Comparison of ENCODE assay signal across 17 cellular contexts in genomic region chr14:87179936-87180335, GRCh38.
DNase-seq lines count a peak whose midpoint lies in the region; ATAC-seq and TF ChIP-seq lines count a peak whose summit lies in the region.
"Had no signal": no experiment of that assay in that cellular context is flagged by ENCODE, and none has a peak within 500 bp of the region (broad histone marks: within the 10 kb centered on the region; RNA-seq: fewer than 3 reads in every experiment).

No MANE protein-coding gene starts in this region.

- no peaks in the 10 kb centered on the region for H3K36me3 Mint-ChIP-seq in activated T-helper 17 cell treated with anti-CD3 and anti-CD28 coated beads, Interleukin-2, amount 50 U/mL, for 72 hours (ENCODE audit: low read depth)
- H3K36me3 Mint-ChIP-seq: CD8-positive, alpha-beta T cell had no signal

- in situ Hi-C loops in Caki2 (cut with HindIII; ENCODE audit: low pct_unique_long_range_greater_than_20kb, low sequenced_read_pairs): no loop called here

- H3K36me3 ChIP-seq in kidney epithelial cell (ENCODE audit: control insufficient read depth, insufficient read depth, low read length) (no peaks in the 10 kb centered on the region), breast epithelium (no peaks in the 10 kb centered on the region)
- H3K36me3 ChIP-seq: BLaER1 treated with 17β-estradiol and CSF1 and Interleukin-3, amounts not matched to agents 10 nM and 100 nM had no signal

- TF ChIP-seq POLR2A in breast epithelium (IDR thresholded peaks at IDR 0.05): no peak

- no peaks in the 10 kb centered on the region for H3K9me3 ChIP-seq in breast epithelium

- no peaks in the 10 kb centered on the region for H3K4me1 Mint-ChIP-seq in activated T-helper 17 cell treated with anti-CD3 and anti-CD28 coated beads, Interleukin-2, amount 50 U/mL, for 72 hours
- H3K4me1 Mint-ChIP-seq: B cell had no signal

- peaks cover 12% of the 10 kb centered on the region for H3K9me3 Mint-ChIP-seq in activated T-helper 17 cell treated with anti-CD3 and anti-CD28 coated beads, Interleukin-2, amount 50 U/mL, for 72 hours
- H3K9me3 Mint-ChIP-seq: CD8-positive, alpha-beta T cell had no signal

- no peak for ATAC-seq in activated T-helper 17 cell treated with anti-CD3 and anti-CD28 coated beads, Interleukin-2, amount 50 U/mL, for 72 hours (replicated peaks)
- ATAC-seq: CD8-positive, alpha-beta T cell; GM12878 had no signal

- H3K27me3 ChIP-seq in kidney epithelial cell (ENCODE audit: control insufficient read depth, insufficient read depth, low read length): no peaks in the 10 kb centered on the region
- no peaks in the 10 kb centered on the region for H3K27me3 ChIP-seq in breast epithelium
- H3K27me3 ChIP-seq: BLaER1 treated with 17β-estradiol and CSF1 and Interleukin-3, amounts not matched to agents 10 nM and 100 nM had no signal

- DNase-seq in Caki2 (ENCODE audit: low read depth) (peak; percentile 1), epithelial cell of proximal tubule (ENCODE audit: low read depth) (peak; percentile 45), kidney epithelial cell (ENCODE audit: low read depth) (peak; percentile 45), renal cortical epithelial cell (ENCODE audit: low read depth) (peak; percentile 84), breast epithelium (ENCODE audit: low spot score in 2 of 2) (no peak)
- no peak for DNase-seq in activated T-cell treated with anti-CD3 and anti-CD28 coated beads, Interleukin-2, amount 50 U/mL, for 48 hours
- DNase-seq: 8988T; CD8-positive, alpha-beta T cell; DMS 273 treated with DMSO at 0.1 percent for 48 hours; DMS53; DND-41; EL; H9 had no signal

- intact Hi-C loops in breast epithelium (cut with DNase I; ENCODE audit: low total_unique reads): no loop called here

- no peak for TF ChIP-seq CTCF in epithelial cell of proximal tubule (conservative IDR thresholded peaks at IDR 0.05; ENCODE audit: low read depth, low read length)
- no peak for TF ChIP-seq CTCF in kidney epithelial cell (IDR thresholded peaks at IDR 0.05; ENCODE audit: insufficient read depth, low read length, poor library complexity, severe bottlenecking)
- TF ChIP-seq CTCF in breast epithelium (IDR thresholded peaks at IDR 0.05): no peak

- H3K27ac Mint-ChIP-seq in activated T-helper 17 cell treated with anti-CD3 and anti-CD28 coated beads, Interleukin-2, amount 50 U/mL, for 72 hours: no peak overlapping the region
- H3K27ac Mint-ChIP-seq: B cell; CD8-positive, alpha-beta T cell; H9 had no signal

- no peak overlapping the region for H3K27ac ChIP-seq in breast epithelium
- H3K27ac ChIP-seq: BLaER1 treated with 17β-estradiol and CSF1 and Interleukin-3, amounts not matched to agents 10 nM and 100 nM had no signal

- H3K4me3 ChIP-seq in epithelial cell of proximal tubule (ENCODE audit: low read depth, low read length): no peak overlapping the region
- H3K4me3 ChIP-seq in kidney epithelial cell (ENCODE audit: low read depth, low read length): no peak overlapping the region
- no peak overlapping the region for H3K4me3 ChIP-seq in breast epithelium
- H3K4me3 ChIP-seq: BLaER1 treated with 17β-estradiol and CSF1 and Interleukin-3, amounts not matched to agents 10 nM and 100 nM; GM12878 had no signal

- H3K27me3 Mint-ChIP-seq in activated T-helper 17 cell treated with anti-CD3 and anti-CD28 coated beads, Interleukin-2, amount 50 U/mL, for 72 hours: no peaks in the 10 kb centered on the region
- H3K27me3 Mint-ChIP-seq: B cell had no signal

- H3K4me1 ChIP-seq in breast epithelium: no peaks in the 10 kb centered on the region

- no peak overlapping the region for H3K4me3 Mint-ChIP-seq in activated T-helper 17 cell treated with anti-CD3 and anti-CD28 coated beads, Interleukin-2, amount 50 U/mL, for 72 hours
- H3K4me3 Mint-ChIP-seq: B cell; CD8-positive, alpha-beta T cell; H9 had no signal

Comparison
In these comparisons a context has a peak if more than half of its experiments do, and no peak if none do; other contexts are left out.
1. DNase-seq: peak in Caki2 (single experiment), epithelial cell of proximal tubule (single experiment), kidney epithelial cell (single experiment) and renal cortical epithelial cell (single experiment); none in activated T-cell treated with anti-CD3 and anti-CD28 coated beads, Interleukin-2, amount 50 U/mL, for 48 hours (0 of 2) and breast epithelium (0 of 2).